ENCODE assay signal across 18 cellular contexts in the genomic region with DNA sequence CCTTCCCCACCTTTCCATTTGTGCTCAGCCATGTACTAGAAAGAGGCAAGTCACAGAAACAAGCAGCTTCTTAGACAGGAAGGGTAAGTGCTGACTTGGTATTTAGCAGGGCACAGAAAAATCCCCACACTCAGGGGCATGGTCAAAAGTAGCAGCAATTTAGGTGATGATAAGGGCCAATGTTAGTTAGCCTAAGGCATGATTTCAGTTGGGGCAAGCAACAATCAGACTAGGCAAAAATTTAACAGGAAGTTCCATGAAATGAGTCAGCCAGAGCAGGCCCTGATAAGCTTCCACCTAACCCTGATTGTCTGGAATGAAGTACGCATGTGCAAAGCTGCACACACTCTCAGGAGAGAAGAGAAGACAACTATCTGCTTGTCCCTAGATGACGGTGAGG.
"Had no signal": no experiment of that assay in that cellular context is flagged by ENCODE, and none has a peak within 500 bp of the region (broad histone marks: within the 10 kb centered on the region; RNA-seq: fewer than 3 reads in every experiment).

No MANE protein-coding gene starts in this region.

- H3K4me1 ChIP-seq: ascending aorta, esophagus squamous epithelium, tibial nerve, uterus had no signal

- H3K27me3 ChIP-seq: ascending aorta, esophagus squamous epithelium, tibial nerve, uterus had no signal

- H3K4me3 ChIP-seq: ascending aorta, esophagus squamous epithelium, lung, tibial nerve, uterus had no signal

- H3K36me3 ChIP-seq: ascending aorta, esophagus squamous epithelium, tibial nerve, uterus, WERI-Rb-1 had no signal

- DNase-seq: activated CD4-positive, alpha-beta T cell treated with anti-CD3 and anti-CD28 coated beads for 1 hour; activated gamma-delta T cell; activated T-cell treated with anti-CD3 and anti-CD28 coated beads, Interleukin-2, amount 50 U/mL, for 72 hours; effector CD8-positive, alpha-beta T cell; esophagus squamous epithelium; hippocampal formation; midbrain; nephron progenitor cell; occipital lobe; right cardiac atrium; T-helper 1 cell; T-helper 9 cell; uterus; WERI-Rb-1 had no signal

- H3K27ac ChIP-seq: ascending aorta, esophagus squamous epithelium, tibial nerve, uterus, WERI-Rb-1 had no signal

- ATAC-seq: activated T-cell treated with anti-CD3 and anti-CD28 coated beads, Interleukin-2, amount 50 U/mL, for 72 hours; left lobe of liver; right cardiac atrium had no signal
